Comparison of ENCODE assay signal across 15 cellular contexts in the genomic region with DNA sequence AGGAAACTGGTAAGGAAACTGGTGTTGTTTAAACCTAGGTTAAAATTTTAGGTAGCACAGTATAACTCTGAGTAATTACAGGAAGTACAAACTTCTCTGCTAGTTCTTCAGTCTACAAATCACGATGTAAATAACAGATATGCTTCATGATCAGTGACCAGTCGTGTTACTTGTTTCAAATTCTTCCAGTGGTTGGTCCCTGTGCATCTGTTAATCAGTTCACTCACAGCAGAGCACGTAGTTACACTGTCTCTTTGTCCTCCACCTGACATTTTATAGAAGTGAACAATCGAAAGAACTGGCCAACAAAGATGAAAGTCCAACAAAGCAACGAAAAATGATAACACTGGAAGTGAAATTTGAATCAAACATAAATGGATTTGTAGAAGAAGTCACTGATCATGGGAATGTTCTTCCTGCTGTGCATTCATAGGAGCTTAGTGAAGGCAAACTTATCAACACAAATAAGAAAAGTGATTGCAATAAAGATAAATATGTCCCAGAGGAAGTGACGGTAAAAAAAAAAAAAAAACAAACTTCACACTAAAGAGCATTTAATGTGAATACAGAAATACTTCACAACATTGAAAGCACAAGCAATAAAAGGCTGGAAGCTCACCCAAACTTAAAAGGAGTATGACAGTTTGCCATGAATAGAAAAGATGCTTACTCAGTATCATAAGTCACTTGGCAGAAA. TPM values are rescaled to one million over a fixed set of nuclear protein-coding genes. Genes with fewer than 3 reads are reported as not detected.
DNase-seq lines count a peak whose midpoint lies in the region; ATAC-seq, FAIRE-seq and TF ChIP-seq lines count a peak whose summit lies in the region.
"Had no signal": no experiment of that assay in that cellular context is flagged by ENCODE, and none has a peak within 500 bp of the region (broad histone marks: within the 10 kb centered on the region; RNA-seq: fewer than 3 reads in every experiment).

No MANE protein-coding gene starts in this region.

- H3K4me1 Mint-ChIP-seq in chondrocyte (ENCODE audit: low read depth), result peaks cover 25% of the 10 kb centered on the region

- POLR2A ChIA-PET in Panc1 (lab: Charles Lee), result interaction anchor here (0.6 to 0.7 kb wide), 3 partner anchors 8 to 626 kb away, joined by 7 to 9 read pairs (median 8); no protein-coding TSS in a partner anchor

- H3K4me1 ChIP-seq in Panc1 (ENCODE audit: control insufficient read depth, insufficient read depth, low read length) (peaks cover 13% of the 10 kb centered on the region; the same call in 1 of the 2 replicates), neutrophil (ENCODE audit: control insufficient read depth in 1 of 2, insufficient read depth in 1 of 2, low read depth in 1 of 2, low read length in 1 of 2) (peaks cover 73 to 80% of the 10 kb centered on the region in 2 experiments)

- no peaks in the 10 kb centered on the region for H3K9me3 ChIP-seq in Panc1 (ENCODE audit: control insufficient read depth, insufficient read depth, low read depth, low read length)
- no peaks in the 10 kb centered on the region for H3K9me3 ChIP-seq in neutrophil
- H3K9me3 ChIP-seq: Caco-2 had no signal

- H3K36me3 Mint-ChIP-seq in chondrocyte (ENCODE audit: low read depth), result peaks cover 27% of the 10 kb centered on the region

- BruUV-seq in Panc1 (replicated peaks; lab: Mats Ljungman, UMichigan), result no TSS peak

- no peak for ATAC-seq in Panc1
- no peak for ATAC-seq in GM21723 (IDR thresholded peaks at IDR 0.05; ENCODE audit: unreplicated experiment)
- ATAC-seq: GM23338 had no signal

- no peaks in the 10 kb centered on the region for H3K27me3 ChIP-seq in Panc1 (ENCODE audit: control insufficient read depth, insufficient read depth, low read length)
- no peaks in the 10 kb centered on the region for H3K27me3 ChIP-seq in neutrophil
- no peaks in the 10 kb centered on the region for H3K27me3 ChIP-seq in brain microvascular endothelial cell (replicated peaks)

- H3K4me3 Mint-ChIP-seq in chondrocyte (ENCODE audit: unreplicated experiment), result no peak overlapping the region
- H3K4me3 Mint-ChIP-seq: GM23338 had no signal

- H3K4me3 ChIP-seq in Panc1 (ENCODE audit: low read depth in 2 of 2, low read length in 2 of 2) (no peak overlapping the region), neutrophil (ENCODE audit: low read depth in 1 of 2, low read length in 1 of 2) (no peak overlapping the region), brain microvascular endothelial cell (ENCODE audit: low read depth, low read length) (no peak overlapping the region)
- H3K4me3 ChIP-seq: GM23338 had no signal

- CTCF ChIA-PET in Panc1 (lab: Charles Lee), result interaction anchor here (0.6 kb wide), 1 partner anchor 28 kb away, joined by 3 read pairs; no protein-coding TSS in a partner anchor

- no peak for TF ChIP-seq POLR2A in GM12892 (IDR thresholded peaks at IDR 0.05; ENCODE audit: low read depth, low read length)

- no peaks in the 10 kb centered on the region for H3K27me3 Mint-ChIP-seq in chondrocyte (ENCODE audit: low read depth)

- H3K36me3 ChIP-seq in Panc1 (ENCODE audit: control insufficient read depth, insufficient read depth, low read length) (peaks cover 12% of the 10 kb centered on the region; the same call in 1 of the 2 replicates), neutrophil (peaks cover 15% of the 10 kb centered on the region), brain microvascular endothelial cell (replicated peaks) (peaks cover 29% of the 10 kb centered on the region)

- peaks cover 6% of the 10 kb centered on the region for H3K9me3 Mint-ChIP-seq in chondrocyte (ENCODE audit: low read depth)
- H3K9me3 Mint-ChIP-seq: GM23338 had no signal

- in situ Hi-C loops in Panc1 (cut with HindIII; ENCODE audit: low pct_unique_long_range_greater_than_20kb, low sequenced_read_pairs), result no loop called here
- in situ Hi-C loops in brain microvascular endothelial cell (cut with HindIII; ENCODE audit: low pct_ligation_motif_present, low sequenced_read_pairs), result no loop called here

- H3K27ac ChIP-seq in Panc1 (ENCODE audit: low read length), result peak overlapping the region; percentile 64
- peak overlapping the region; percentile 68 for H3K27ac ChIP-seq in neutrophil
- no peak overlapping the region for H3K27ac ChIP-seq in brain microvascular endothelial cell

- peak; percentile 53 for FAIRE-seq in GM12892 (lab: Jason Lieb, UNC)
- peak; percentile 63 for FAIRE-seq in endometrium (lab: Jason Lieb, UNC)
- FAIRE-seq: keratinocyte had no signal

- no peak for DNase-seq in GM12892 (ENCODE audit: insufficient read length)
- no peak for DNase-seq in Panc1 (ENCODE audit: low read depth, low spot score)
- no peak for DNase-seq in brain microvascular endothelial cell
- DNase-seq in T-helper 9 cell, result no peak
- DNase-seq in chondrocyte (ENCODE audit: low spot score), result no peak
- DNase-seq: Caco-2, NCI-H2029 treated with DMSO at 0.1 percent for 48 hours, occipital lobe, T1000 had no signal

- intact Hi-C loops in Panc1 (cut with micrococcal nuclease; ENCODE audit: unreplicated experiment), result no loop called here

- TF ChIP-seq CTCF in Panc1 (IDR thresholded peaks at IDR 0.05), result no peak
- no peak for TF ChIP-seq CTCF in neutrophil (IDR thresholded peaks at IDR 0.05)
- no peak for TF ChIP-seq CTCF in brain microvascular endothelial cell (IDR thresholded peaks at IDR 0.05; ENCODE audit: low read depth, low read length, missing control alignments)
- TF ChIP-seq CTCF in chondrocyte (IDR thresholded peaks at IDR 0.05), result no peak

- H3K27ac Mint-ChIP-seq in chondrocyte (ENCODE audit: unreplicated experiment), result no peak overlapping the region

RNA-seq across cellular contexts. Expression of a gene that starts 7.0 kb away (rescaled TPM):
- polyA plus RNA-seq in GM12892 (2012; ENCODE audit: missing spikeins), result 49.2 TPM
- total RNA-seq in Panc1 (2021; ENCODE audit: unreplicated experiment), result 44.3 TPM
- polyA plus RNA-seq in Panc1 (2012; ENCODE audit: insufficient read length), result 10.1 TPM
- total RNA-seq in chondrocyte, result 46.4 to 57.5 TPM (median 50.4 TPM) in 3 replicates

RNA-seq across cellular contexts. Expression of a gene that starts 38.7 kb away (rescaled TPM):
- polyA plus RNA-seq in GM12892 (2012; ENCODE audit: missing spikeins), result not detected
- total RNA-seq in Panc1 (2021; ENCODE audit: unreplicated experiment) (not detected), chondrocyte (not detected in 3 replicates)
- not detected for polyA plus RNA-seq in Panc1 (2012; ENCODE audit: insufficient read length)
- total RNA-seq: Caco-2, cardiac septum, GM23338, occipital lobe had no signal
- polyA plus RNA-seq: GM23338, keratinocyte had no signal

RNA-seq across cellular contexts. Expression of a gene that starts 46.5 kb away (rescaled TPM):
- polyA plus RNA-seq in GM12892 (2012; ENCODE audit: missing spikeins), result 40.2 TPM
- total RNA-seq in Panc1 (2021; ENCODE audit: unreplicated experiment) (49.3 TPM), chondrocyte (not detected in 3 replicates)
- polyA plus RNA-seq in Panc1 (2012; ENCODE audit: insufficient read length), result 18.5 TPM

Comparison
In these comparisons a context has a peak if more than half of its experiments do, and no peak if none do; other contexts are left out.
1. RNA of a gene that starts 46.5 kb away (total RNA-seq): 49.3 TPM in Panc1 (single experiment); not detected in chondrocyte; every median in the first group is over 10 times any median in the second.